ENCODE assay signal across 20 cellular contexts in the genomic region with DNA sequence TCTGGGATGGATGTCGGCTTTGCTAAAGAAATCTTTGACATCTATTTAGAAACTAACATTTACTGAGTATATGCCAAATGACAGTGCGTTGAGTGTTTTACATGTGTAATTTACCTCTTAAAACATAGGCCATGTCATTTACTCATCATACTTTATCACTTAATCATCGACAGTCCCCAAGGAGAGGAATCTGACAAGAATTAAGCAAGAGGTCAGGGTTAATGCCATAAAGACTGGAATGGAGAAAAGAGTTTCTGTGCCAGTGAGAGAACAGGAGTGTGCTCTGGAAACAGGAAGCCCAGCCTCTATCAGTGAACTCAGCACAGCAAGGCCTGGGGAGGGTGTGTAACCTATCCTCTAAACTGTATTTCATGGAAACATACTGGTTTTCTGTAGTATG.
"Had no signal": no experiment of that assay in that cellular context is flagged by ENCODE, and none has a peak within 500 bp of the region (broad histone marks: within the 10 kb centered on the region; RNA-seq: fewer than 3 reads in every experiment).

No MANE protein-coding gene starts in this region.

- H3K9me3 ChIP-seq: esophagus muscularis mucosa, mucosa of descending colon, neutrophil, psoas muscle, sigmoid colon, suprapubic skin, thyroid gland had no signal

- H3K27ac ChIP-seq: epithelial cell of prostate, esophagus muscularis mucosa, foreskin keratinocyte, neutrophil, psoas muscle, sigmoid colon, suprapubic skin, thyroid gland had no signal

- H3K4me3 ChIP-seq: esophagus muscularis mucosa, lung, mucosa of descending colon, psoas muscle, sigmoid colon, suprapubic skin, thyroid gland had no signal

- H3K4me1 ChIP-seq: esophagus muscularis mucosa, foreskin keratinocyte, psoas muscle, sigmoid colon, suprapubic skin, thyroid gland had no signal

- ATAC-seq: effector memory CD8-positive, alpha-beta T cell; foreskin keratinocyte; left colon; left ventricle myocardium superior; mucosa of descending colon; naive thymus-derived CD8-positive, alpha-beta T cell; psoas muscle; stimulated activated effector memory CD8-positive, alpha-beta T cell treated with anti-CD3 and anti-CD28 coated beads, Interleukin-12 subunit alpha, Interleukin-12 subunit beta, amount 100 ng/mL, for 72 hours; stimulated activated naive CD8-positive, alpha-beta T cell treated with anti-CD3 and anti-CD28 coated beads, Interleukin-15, Interleukin-2, amounts not matched to agents 100 U/mL and 50 U/mL, for 24 hours had no signal

- H3K36me3 ChIP-seq: esophagus muscularis mucosa, neutrophil, sigmoid colon, suprapubic skin, thyroid gland had no signal

- H3K27me3 ChIP-seq: esophagus muscularis mucosa, foreskin keratinocyte, neutrophil, sigmoid colon, suprapubic skin, thyroid gland had no signal

- DNase-seq: effector memory CD8-positive, alpha-beta T cell; kidney; left colon; left ventricle myocardium superior; mucosa of descending colon; naive thymus-derived CD8-positive, alpha-beta T cell; psoas muscle; sigmoid colon; small intestine; stimulated activated CD4-positive, alpha-beta T cell treated with anti-CD3 and anti-CD28 coated beads, Interleukin-4, amount 100 ng/mL, for 1 hour; stimulated activated CD8-positive, alpha-beta memory T cell treated with anti-CD3 and anti-CD28 coated beads, Interleukin-4, amount 100 ng/mL, for 48 hours; stimulated activated naive CD8-positive, alpha-beta T cell treated with anti-CD3 and anti-CD28 coated beads, Interleukin-15, Interleukin-2, amounts not matched to agents 100 U/mL and 50 U/mL, for 24 hours; thyroid gland had no signal
